ENCODE assay signal across 17 cellular contexts in genomic region chrX:65658229-65658628, GRCh38. TPM values are rescaled to one million over a fixed set of nuclear protein-coding genes. Genes with fewer than 3 reads are reported as not detected.
DNase-seq lines count a peak whose midpoint lies in the region; ATAC-seq lines count a peak whose summit lies in the region.
"Had no signal": no experiment of that assay in that cellular context is flagged by ENCODE, and none has a peak within 500 bp of the region (broad histone marks: within the 10 kb centered on the region; RNA-seq: fewer than 3 reads in every experiment).

No MANE protein-coding gene starts in this region.

- intact Hi-C loops in activated CD4-positive, alpha-beta T cell treated with anti-CD3 and anti-CD28 coated beads for 36 hours (cut with DNase I, micrococcal nuclease): no loop called here

- H3K27me3 Mint-ChIP-seq in activated CD4-positive, alpha-beta T cell treated with anti-CD3 and anti-CD28 coated beads for 36 hours: no peaks in the 10 kb centered on the region
- H3K27me3 Mint-ChIP-seq in activated naive CD8-positive, alpha-beta T cell: no peaks in the 10 kb centered on the region

- H3K9me3 Mint-ChIP-seq in activated CD4-positive, alpha-beta T cell treated with anti-CD3 and anti-CD28 coated beads for 36 hours (ENCODE audit: low read depth): no peaks in the 10 kb centered on the region
- no peaks in the 10 kb centered on the region for H3K9me3 Mint-ChIP-seq in activated naive CD8-positive, alpha-beta T cell (ENCODE audit: low read depth)

- peaks cover 5% of the 10 kb centered on the region for H3K36me3 Mint-ChIP-seq in activated CD4-positive, alpha-beta T cell treated with anti-CD3 and anti-CD28 coated beads for 36 hours (ENCODE audit: low read depth)
- no peaks in the 10 kb centered on the region for H3K36me3 Mint-ChIP-seq in activated naive CD8-positive, alpha-beta T cell

- CTCF ChIA-PET in activated CD4-positive, alpha-beta T cell treated with anti-CD3 and anti-CD28 coated beads for 36 hours (lab: Charles Lee): interaction anchor here (0.5 to 3.5 kb wide), 3 partner anchors 18 to 62 kb away, joined by 3 to 13 read pairs (median 4); no protein-coding TSS in a partner anchor

- peak overlapping the region; percentile 98 for H3K27ac Mint-ChIP-seq in activated CD4-positive, alpha-beta T cell treated with anti-CD3 and anti-CD28 coated beads for 36 hours
- H3K27ac Mint-ChIP-seq in activated naive CD8-positive, alpha-beta T cell: peak overlapping the region; percentile 77

- H3K4me3 Mint-ChIP-seq in activated CD4-positive, alpha-beta T cell treated with anti-CD3 and anti-CD28 coated beads for 36 hours: peak overlapping the region; percentile 62
- peak overlapping the region; percentile 17 for H3K4me3 Mint-ChIP-seq in activated naive CD8-positive, alpha-beta T cell

- no peak for DNase-seq in activated CD4-positive, alpha-beta T cell treated with anti-CD3 and anti-CD28 coated beads for 36 hours
- DNase-seq in activated CD4-positive, alpha-beta T cell treated with anti-CD3 and anti-CD28 coated beads for 48 hours: no peak
- DNase-seq in stimulated activated naive CD8-positive, alpha-beta T cell treated with anti-CD3 and anti-CD28 coated beads, Interleukin-15, Interleukin-2, amounts not matched to agents 100 U/mL and 50 U/mL, for 24 hours: no peak
- DNase-seq in DMS 273 treated with DMSO at 0.1 percent for 48 hours (lab: John Stamatoyannopoulos, UW): no peak
- no peak for DNase-seq in SHP77 (lab: John Stamatoyannopoulos, UW)
- DNase-seq: COR-L47; KBM-7; NCI-H1436 treated with DMSO at 0.1 percent for 48 hours; NCI-H2029 treated with DMSO at 0.1 percent for 48 hours; NCI-H2171 treated with DMSO at 0.1 percent for 48 hours; NCI-H446 treated with DMSO at 0.1 percent for 48 hours; NK-92 treated with Interleukin-12 subunit alpha and Interleukin-12 subunit beta, amount 100 ng/mL, for 24 hours; OCI-M1; SIG-M5 had no signal

- ATAC-seq in activated CD4-positive, alpha-beta T cell treated with anti-CD3 and anti-CD28 coated beads for 36 hours: peak; percentile 33
- ATAC-seq in GM19463 (IDR thresholded peaks at IDR 0.05; ENCODE audit: unreplicated experiment) (peak; percentile 41), GM21360 (IDR thresholded peaks at IDR 0.05; ENCODE audit: unreplicated experiment) (no peak)
- ATAC-seq in stimulated activated naive CD8-positive, alpha-beta T cell treated with anti-CD3 and anti-CD28 coated beads, Interleukin-15, Interleukin-2, amounts not matched to agents 100 U/mL and 50 U/mL, for 24 hours: peak; percentile 20

- H3K4me1 Mint-ChIP-seq in activated CD4-positive, alpha-beta T cell treated with anti-CD3 and anti-CD28 coated beads for 36 hours: peaks cover 34% of the 10 kb centered on the region
- H3K4me1 Mint-ChIP-seq in activated naive CD8-positive, alpha-beta T cell (ENCODE audit: low read depth): peaks cover 34% of the 10 kb centered on the region

- POLR2A ChIA-PET in activated CD4-positive, alpha-beta T cell treated with anti-CD3 and anti-CD28 coated beads for 36 hours (lab: Charles Lee): interaction anchor here (1.0 kb wide), 1 partner anchor 9 kb away, joined by 3 read pairs; the partner anchor contains the start of gene MSN

RNA-seq across cellular contexts. Expression of gene MSN, which starts 9.2 kb away (rescaled TPM):
- total RNA-seq in activated CD4-positive, alpha-beta T cell treated with anti-CD3 and anti-CD28 coated beads for 36 hours: 100 to 1,000 TPM; 476 to 609 TPM
